In genomic region chr21:34179204-34179935, GRCh38 we compare ENCODE assay signal across 31 cellular contexts.
DNase-seq lines count a peak whose midpoint lies in the region; FAIRE-seq and TF ChIP-seq lines count a peak whose summit lies in the region.
"Had no signal": no experiment of that assay in that cellular context is flagged by ENCODE, and none has a peak within 500 bp of the region (broad histone marks: within the 10 kb centered on the region; RNA-seq: fewer than 3 reads in every experiment).

No MANE protein-coding gene starts in this region.

- H3K9me3 Mint-ChIP-seq in nephron (no peaks in the 10 kb centered on the region), type B pancreatic cell (peaks cover 6% of the 10 kb centered on the region)

- H3K27me3 Mint-ChIP-seq in nephron (ENCODE audit: low read depth) = peaks cover 5% of the 10 kb centered on the region
- H3K27me3 Mint-ChIP-seq in type B pancreatic cell = peaks cover 3% of the 10 kb centered on the region
- H3K27me3 Mint-ChIP-seq: activated CD8-positive, alpha-beta memory T cell treated with anti-CD3 and anti-CD28 coated beads, Interleukin-2, amount 10 ng/mL, durations not matched to agents 7 days and 5 days; activated naive CD8-positive, alpha-beta T cell treated with anti-CD3 and anti-CD28 coated beads, Interleukin-2, amount 50 U/mL, for 24 hours had no signal

- H3K4me1 ChIP-seq in left ventricle myocardium inferior (peaks cover 6% of the 10 kb centered on the region), right atrium auricular region (no peaks in the 10 kb centered on the region), H1 (replicated peaks in 1 of 4; ENCODE audit: control insufficient read depth in 3 of 4, insufficient read depth in 4 of 4, low read length in 3 of 4) (peaks cover 4 to 22% (median 15%) of the 10 kb centered on the region in 4 experiments; a peak in 6 of 7 replicates)
- H3K4me1 ChIP-seq: BLaER1 treated with 17β-estradiol and CSF1 and Interleukin-3, amounts not matched to agents 10 nM and 100 nM had no signal

- peak overlapping the region; percentile 67 to 73 for H3K4me2 ChIP-seq in H1 (ENCODE audit: insufficient read depth in 1 of 2, low read depth in 2 of 2, low read length in 2 of 2)
- H3K4me2 ChIP-seq: BLaER1 treated with 17β-estradiol and CSF1 and Interleukin-3, amounts not matched to agents 10 nM and 100 nM had no signal

- H3K4me3 ChIP-seq in left ventricle myocardium inferior (no peak overlapping the region), right atrium auricular region (no peak overlapping the region), H1 (ENCODE audit: extremely low read depth in 1 of 4, insufficient read depth in 2 of 4, low read depth in 3 of 4, low read length in 4 of 4) (peak overlapping the region in 2 of 4 experiments; percentile 7 to 44; a peak in 4 of 8 replicates)
- H3K4me3 ChIP-seq: BLaER1 treated with 17β-estradiol and CSF1 and Interleukin-3, amounts not matched to agents 10 nM and 100 nM; SK-N-MC; skin epidermis; suprapubic skin had no signal

- H2AK5ac ChIP-seq in H1 (ENCODE audit: low read depth, low read length) = no peak overlapping the region

- TF ChIP-seq CTCF in left ventricle myocardium inferior (IDR thresholded peaks at IDR 0.05; ENCODE audit: borderline replicate concordance) = no peak
- TF ChIP-seq CTCF in right atrium auricular region (IDR thresholded peaks at IDR 0.05) = no peak
- TF ChIP-seq CTCF in H1 (IDR thresholded peaks at IDR 0.05; ENCODE audit: control extremely low read depth in 1 of 3, insufficient read depth in 1 of 3, low read depth in 1 of 3, low read length in 3 of 3) = no peak
- no peak for TF ChIP-seq CTCF in nephron (IDR thresholded peaks at IDR 0.05; ENCODE audit: unreplicated experiment in 3 of 3)
- no peak for TF ChIP-seq CTCF in type B pancreatic cell (conservative IDR thresholded peaks at IDR 0.05)

- peaks cover 11% of the 10 kb centered on the region for H3K36me3 Mint-ChIP-seq in nephron (ENCODE audit: low read depth)
- peaks cover 4% of the 10 kb centered on the region for H3K36me3 Mint-ChIP-seq in type B pancreatic cell

- no peak overlapping the region for H2BK5ac ChIP-seq in H1 (ENCODE audit: low read depth, low read length)

- POLR2A ChIA-PET in H1 (lab: Charles Lee; ENCODE audit: partially characterized antibody) = interaction anchor here (1.4 kb wide), 1 partner anchor 11 kb away, joined by 3 read pairs; no protein-coding TSS in a partner anchor

- no peak overlapping the region for H3K4me3 Mint-ChIP-seq in nephron
- peak overlapping the region; percentile 31 for H3K4me3 Mint-ChIP-seq in type B pancreatic cell
- H3K4me3 Mint-ChIP-seq: activated CD8-positive, alpha-beta memory T cell treated with anti-CD3 and anti-CD28 coated beads, Interleukin-2, amount 10 ng/mL, durations not matched to agents 7 days and 5 days; activated naive CD8-positive, alpha-beta T cell treated with anti-CD3 and anti-CD28 coated beads, Interleukin-2, amount 50 U/mL, for 24 hours; activated T-cell treated with anti-CD3 and anti-CD28 coated beads, Interleukin-2, amount 50 U/mL, for 4 hours; T-helper 1 cell treated with Interleukin-12 subunit alpha and Interleukin-12 subunit beta and Interleukin-4 antibody, amounts not matched to agents 30 μg/mL and 1 μg/mL, for 36 hours had no signal

- no peak overlapping the region for H3K4ac ChIP-seq in H1 (replicated peaks; ENCODE audit: insufficient read length, low read depth, low read length)

- no peak overlapping the region for H4K91ac ChIP-seq in H1 (replicated peaks; ENCODE audit: insufficient read length, low read length)

- H3K79me1 ChIP-seq in H1 (ENCODE audit: low read depth, low read length) = no peaks in the 10 kb centered on the region

- no peak overlapping the region for H3K56ac ChIP-seq in H1 (replicated peaks; ENCODE audit: insufficient read length, low read depth, low read length)

- no peak overlapping the region for H3K18ac ChIP-seq in H1 (ENCODE audit: extremely low read depth, low read length)

- H3K23ac ChIP-seq in H1 (ENCODE audit: insufficient read length) = no peak overlapping the region

- H3K79me2 ChIP-seq in H1 (ENCODE audit: control insufficient read depth in 1 of 2, insufficient read depth in 2 of 2, low read length in 2 of 2) = no peaks in the 10 kb centered on the region

- H3K27ac ChIP-seq in left ventricle myocardium inferior (replicated peaks) (peak overlapping the region; percentile 66), right atrium auricular region (no peak overlapping the region), H1 (ENCODE audit: low read depth, low read length) (no peak overlapping the region)
- H3K27ac ChIP-seq: 22Rv1; BLaER1 treated with 17β-estradiol and CSF1 and Interleukin-3, amounts not matched to agents 10 nM and 100 nM; SK-N-MC; suprapubic skin had no signal

- no peak overlapping the region for H2BK120ac ChIP-seq in H1 (replicated peaks; ENCODE audit: low read depth, low read length)

- H4K5ac ChIP-seq in H1 (ENCODE audit: insufficient read length, low read depth, low read length) = no peak overlapping the region

- intact Hi-C loops in left ventricle myocardium inferior (cut with micrococcal nuclease) = no loop called here

- H3K14ac ChIP-seq in H1 (ENCODE audit: insufficient read length) = no peak overlapping the region

- no peak for FAIRE-seq in H1 (lab: Jason Lieb, UNC)
- FAIRE-seq: G401.6, keratinocyte, TTC549, urothelium cell line had no signal

- in situ Hi-C loops in G401 (cut with HindIII; ENCODE audit: low sequenced_read_pairs) = no loop called here

- H3K23me2 ChIP-seq in H1 (ENCODE audit: low read depth, low read length) = 0 out of 2 replicates have a peak, but pooled peaks cover 2% of the 10 kb centered on the region

- no peak overlapping the region for H2BK20ac ChIP-seq in H1 (ENCODE audit: low read length)

- H3K9me3 ChIP-seq in left ventricle myocardium inferior (replicated peaks) (peaks cover 4% of the 10 kb centered on the region), right atrium auricular region (no peaks in the 10 kb centered on the region), H1 (ENCODE audit: insufficient read depth in 2 of 2, low read depth in 1 of 2, low read length in 1 of 2) (no peaks in the 10 kb centered on the region)
- H3K9me3 ChIP-seq: suprapubic skin had no signal

- H2BK15ac ChIP-seq in H1 (ENCODE audit: low read length) = no peak overlapping the region

- H3K9ac ChIP-seq in H1 (replicated peaks in 1 of 4; ENCODE audit: extremely low read depth in 1 of 4, low read depth in 3 of 4, low read length in 3 of 4) = no peak overlapping the region
- H3K9ac ChIP-seq: BLaER1 treated with 17β-estradiol and CSF1 and Interleukin-3, amounts not matched to agents 10 nM and 100 nM had no signal

- no peak for TF ChIP-seq EP300 in H1 (IDR thresholded peaks at IDR 0.05; ENCODE audit: borderline replicate concordance in 1 of 2, low read depth in 2 of 2, low read length in 2 of 2)

- H3K4me1 Mint-ChIP-seq in nephron (peaks cover 38% of the 10 kb centered on the region), type B pancreatic cell (ENCODE audit: unreplicated experiment) (peaks cover 25% of the 10 kb centered on the region)
- H3K4me1 Mint-ChIP-seq: activated CD8-positive, alpha-beta memory T cell treated with anti-CD3 and anti-CD28 coated beads, Interleukin-2, amount 10 ng/mL, durations not matched to agents 7 days and 5 days; activated naive CD8-positive, alpha-beta T cell treated with anti-CD3 and anti-CD28 coated beads, Interleukin-2, amount 50 U/mL, for 24 hours had no signal

- 16% methylated on average over 9 of the region's 9 CpGs; no CpG with 5 or more reads in 1 of the 2 experiments for WGBS in H1 (ENCODE audit: extremely low coverage in 1 of 2, insufficient coverage in 1 of 2, insufficient read length in 1 of 2, insufficient replicate concordance in 2 of 2, low coverage in 1 of 2, low lambda C conversion rate in 2 of 2, missing lambda C conversion rate in 1 of 2), 2 experiments

- H3K27ac Mint-ChIP-seq in nephron = peak overlapping the region in 2 of 3 experiments; percentile 50 to 82
- no peak overlapping the region for H3K27ac Mint-ChIP-seq in type B pancreatic cell
- H3K27ac Mint-ChIP-seq: activated CD8-positive, alpha-beta memory T cell treated with anti-CD3 and anti-CD28 coated beads, Interleukin-2, amount 10 ng/mL, durations not matched to agents 7 days and 5 days; activated naive CD8-positive, alpha-beta T cell treated with anti-CD3 and anti-CD28 coated beads, Interleukin-2, amount 50 U/mL, for 24 hours; T-helper 1 cell treated with Interleukin-12 subunit alpha and Interleukin-12 subunit beta and Interleukin-4 antibody, amounts not matched to agents 30 μg/mL and 1 μg/mL, for 36 hours had no signal

- H4K20me1 ChIP-seq in H1 (replicated peaks in 1 of 2; ENCODE audit: control insufficient read depth in 1 of 2, insufficient read depth in 2 of 2, low read length in 2 of 2) = no peaks in the 10 kb centered on the region
- H4K20me1 ChIP-seq: BLaER1 treated with 17β-estradiol and CSF1 and Interleukin-3, amounts not matched to agents 10 nM and 100 nM had no signal

- CTCF ChIA-PET in H1 (lab: Charles Lee; ENCODE audit: partially characterized antibody) = interaction anchor here (0.6 to 2.2 kb wide), 4 partner anchors 18 to 64 kb away, joined by 3 to 4 read pairs (median 4); no protein-coding TSS in a partner anchor

- no peak for TF ChIP-seq RAD21 in H1 (IDR thresholded peaks at IDR 0.05 in 1 of 2, conservative IDR thresholded peaks at IDR 0.05 in 1 of 2; ENCODE audit: low read depth in 2 of 2, low read length in 2 of 2)

- H2BK12ac ChIP-seq in H1 (ENCODE audit: low read depth, low read length) = no peak overlapping the region

- TF ChIP-seq POLR2A in H1 (IDR thresholded peaks at IDR 0.05; ENCODE audit: control extremely low read depth in 1 of 2, low read depth in 2 of 2, low read length in 2 of 2) = no peak

- no peaks in the 10 kb centered on the region for H3K27me3 ChIP-seq in left ventricle myocardium inferior (ENCODE audit: low read depth)
- H3K27me3 ChIP-seq in right atrium auricular region = no peaks in the 10 kb centered on the region
- peaks cover 2 to 18% (median 7%) of the 10 kb centered on the region in 4 experiments; a peak in 5 of 7 replicates for H3K27me3 ChIP-seq in H1 (replicated peaks in 1 of 4; ENCODE audit: control insufficient read depth in 3 of 4, extremely low read depth in 1 of 4, insufficient read depth in 3 of 4, low read length in 3 of 4)
- H3K27me3 ChIP-seq: BLaER1 treated with 17β-estradiol and CSF1 and Interleukin-3, amounts not matched to agents 10 nM and 100 nM; suprapubic skin had no signal

- H3K36me3 ChIP-seq in left ventricle myocardium inferior = no peaks in the 10 kb centered on the region
- H3K36me3 ChIP-seq in right atrium auricular region = no peaks in the 10 kb centered on the region
- no peaks in the 10 kb centered on the region for H3K36me3 ChIP-seq in H1 (ENCODE audit: control insufficient read depth in 2 of 4, insufficient read depth in 4 of 4, low read length in 3 of 4)
- H3K36me3 ChIP-seq: suprapubic skin had no signal

- no peak overlapping the region for H4K8ac ChIP-seq in H1 (ENCODE audit: extremely low read depth, insufficient read depth, low read length)

- DNase-seq in left ventricle myocardium inferior (no peak), right atrium auricular region (ENCODE audit: low spot score) (no peak), H1 (ENCODE audit: low read depth in 1 of 2, low spot score in 2 of 2) (no peak), type B pancreatic cell (ENCODE audit: extremely low spot score, unreplicated experiment) (no peak), G401 (ENCODE audit: low spot score) (no peak)
- DNase-seq in stimulated activated CD4-positive, alpha-beta T cell treated with anti-CD3 and anti-CD28 coated beads, Interleukin-4, amount 100 ng/mL, for 24 hours = no peak
- DNase-seq in activated CD4-positive, CD25-positive, alpha-beta regulatory T cell (lab: John Stamatoyannopoulos, UW) = no peak
- DNase-seq: activated CD4-positive, alpha-beta T cell treated with anti-CD3 and anti-CD28 coated beads, Interleukin-2, amount 50 U/mL, for 4 hours; activated CD8-positive, alpha-beta memory T cell treated with anti-CD3 and anti-CD28 coated beads, Interleukin-2, amount 10 ng/mL, durations not matched to agents 7 days and 5 days; activated naive CD8-positive, alpha-beta T cell treated with anti-CD3 and anti-CD28 coated beads, Interleukin-2, amount 50 U/mL, for 24 hours; activated T-cell treated with anti-CD3 and anti-CD28 coated beads, Interleukin-2, amount 50 U/mL, for 4 hours; cerebellar nuclear complex; DMS153; hypothalamus; MM.1S; NCI-H1930; NCI-H2171 treated with DMSO at 0.1 percent for 48 hours; NCI-H510A; PC-3; stimulated activated naive CD4-positive, alpha-beta T cell treated with Interleukin-2 at 50 U/mL for 16 hours had no signal

- H2AFZ ChIP-seq in H1 (ENCODE audit: low read length) = no peak overlapping the region
